8 cellular contexts compared by ENCODE assay signal in the genomic region with DNA sequence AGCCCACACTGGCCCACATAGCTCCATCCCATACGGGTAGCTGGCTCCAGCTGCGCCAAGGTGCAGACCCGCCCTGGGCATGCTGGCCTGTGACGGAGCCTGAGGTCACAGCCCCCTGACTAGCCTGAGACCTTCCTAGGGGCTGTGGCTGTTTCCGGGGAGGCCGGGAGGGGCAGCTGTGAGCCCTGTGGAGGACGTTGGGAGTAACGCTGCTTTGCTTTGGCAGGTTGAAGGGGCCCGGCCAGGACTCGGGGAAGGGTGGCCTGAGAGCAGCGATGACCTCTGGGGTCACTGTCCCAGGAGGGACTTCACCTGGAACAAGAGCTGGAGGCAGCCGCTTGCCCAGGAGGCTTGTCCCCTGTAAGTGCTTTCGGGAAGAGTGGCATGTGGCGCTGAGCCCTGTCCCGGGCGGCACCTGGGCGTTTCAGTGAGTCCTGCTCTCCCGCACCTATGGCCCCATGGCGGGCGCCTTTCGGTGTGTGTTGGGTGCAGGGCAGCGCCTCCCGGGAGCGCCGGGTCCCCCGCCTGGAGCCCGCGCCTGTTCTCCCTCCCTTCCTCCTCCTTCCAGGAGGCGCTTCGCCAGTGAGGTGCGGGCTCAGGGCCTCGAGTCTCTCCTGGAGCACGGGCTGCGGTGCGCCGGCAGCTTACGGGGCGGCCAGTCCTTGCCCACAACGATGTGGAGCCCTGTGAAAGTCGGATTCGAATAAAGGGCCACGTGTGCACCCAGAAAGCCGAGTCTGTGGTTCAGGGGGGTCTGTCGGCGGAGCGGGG. TPM values are rescaled to one million over a fixed set of nuclear protein-coding genes. Genes with fewer than 3 reads are reported as not detected.
A peak's percentile ranks its signal among the peaks of the same experiment; 100 is the strongest.
DNase-seq lines count a peak whose midpoint lies in the region; ATAC-seq and TF ChIP-seq lines count a peak whose summit lies in the region.

No MANE protein-coding gene starts in this region.

- peaks cover 7% of the 10 kb centered on the region for H3K36me3 Mint-ChIP-seq in IgD-negative memory B cell
- peaks cover 0 to 63% (median 15%) of the 10 kb centered on the region in 3 donors for H3K36me3 Mint-ChIP-seq in naive thymus-derived CD8-positive, alpha-beta T cell

- DNase-seq in AG10803 (ENCODE audit: low read depth): no peak
- DNase-seq in choroid plexus epithelial cell (ENCODE audit: low read depth): no peak
- DNase-seq in naive thymus-derived CD8-positive, alpha-beta T cell: no peak
- DNase-seq in kidney tubule cell (ENCODE audit: low spot score): no peak
- DNase-seq in occipital lobe (lab: John Stamatoyannopoulos, UW): no peak
- no peak for DNase-seq in NCI-H187 (lab: John Stamatoyannopoulos, UW)

- H3K4me3 Mint-ChIP-seq in IgD-negative memory B cell: peak overlapping the region in 3 of 4 donors; percentile 27 to 90 (median 85)
- H3K4me3 Mint-ChIP-seq in naive thymus-derived CD8-positive, alpha-beta T cell: peak overlapping the region in 9 of 10 donors; percentile 41 to 85 (median 63)

- POLR2A ChIA-PET in naive thymus-derived CD8-positive, alpha-beta T cell (lab: Charles Lee): interaction anchor here (0.6 to 3.9 kb wide), 12 partner anchors 21 to 630 kb away, joined by 3 to 43 read pairs (median 4); partner anchors contain the start of genes ABCA7 and REEP6

- no peak for ATAC-seq in naive thymus-derived CD8-positive, alpha-beta T cell
- ATAC-seq in GM18498 (IDR thresholded peaks at IDR 0.05; ENCODE audit: unreplicated experiment): no peak

- H3K27ac Mint-ChIP-seq in IgD-negative memory B cell: peak overlapping the region; percentile 39 to 95 (median 73)
- H3K27ac Mint-ChIP-seq in naive thymus-derived CD8-positive, alpha-beta T cell: peak overlapping the region; percentile 71 to 94 (median 87)

- H3K9me3 Mint-ChIP-seq in IgD-negative memory B cell: no peaks in the 10 kb centered on the region
- no peaks in the 10 kb centered on the region for H3K9me3 Mint-ChIP-seq in naive thymus-derived CD8-positive, alpha-beta T cell

- no peak for TF ChIP-seq CTCF in AG10803 (conservative IDR thresholded peaks at IDR 0.05; ENCODE audit: low read length)
- no peak for TF ChIP-seq CTCF in choroid plexus epithelial cell (conservative IDR thresholded peaks at IDR 0.05; ENCODE audit: low read depth, low read length)

- H3K4me1 Mint-ChIP-seq in IgD-negative memory B cell: peaks cover 26 to 32% (median 29%) of the 10 kb centered on the region in 3 donors
- H3K4me1 Mint-ChIP-seq in naive thymus-derived CD8-positive, alpha-beta T cell: peaks cover 28 to 59% (median 58%) of the 10 kb centered on the region in 4 donors

- H3K4me3 ChIP-seq in AG10803 (ENCODE audit: low read length) (peak overlapping the region; percentile 45), choroid plexus epithelial cell (ENCODE audit: low read depth, low read length) (peak overlapping the region; percentile 66)

- H3K27me3 Mint-ChIP-seq in IgD-negative memory B cell: no peaks in the 10 kb centered on the region
- H3K27me3 Mint-ChIP-seq in naive thymus-derived CD8-positive, alpha-beta T cell: no peaks in the 10 kb centered on the region

RNA-seq across cellular contexts. Expression of gene FAM174C, which starts 1.1 kb away (rescaled TPM):
- polyA plus RNA-seq in IgD-negative memory B cell: 115 TPM
- total RNA-seq in naive thymus-derived CD8-positive, alpha-beta T cell: 10 to 100 TPM; 46.3 to 47.5 TPM
- 100 to 1,000 TPM in 1 of 3 donors, 10 to 100 TPM in 2; 66.7 to 104 (median 95.5) TPM for polyA plus RNA-seq in naive thymus-derived CD8-positive, alpha-beta T cell
- total RNA-seq in occipital lobe: 6.7 TPM

RNA-seq across cellular contexts. Expression of gene CIRBP, which starts 5.1 kb away (rescaled TPM):
- 377 TPM for polyA plus RNA-seq in IgD-negative memory B cell
- 100 to 1,000 TPM; 565 to 579 TPM for total RNA-seq in naive thymus-derived CD8-positive, alpha-beta T cell
- polyA plus RNA-seq in naive thymus-derived CD8-positive, alpha-beta T cell: 100 to 1,000 TPM; 204 to 273 (median 262) TPM
- total RNA-seq in occipital lobe: 598 TPM

RNA-seq across cellular contexts. Expression of gene EFNA2, which starts 11.4 kb away (rescaled TPM):
- polyA plus RNA-seq in IgD-negative memory B cell: not detected
- total RNA-seq in naive thymus-derived CD8-positive, alpha-beta T cell: not detected
- polyA plus RNA-seq in naive thymus-derived CD8-positive, alpha-beta T cell: not detected
- 8.1 TPM for total RNA-seq in occipital lobe

RNA-seq across cellular contexts. Expression of gene MIDN, which starts 25.9 kb away (rescaled TPM):
- 4.8 TPM for polyA plus RNA-seq in IgD-negative memory B cell
- total RNA-seq in naive thymus-derived CD8-positive, alpha-beta T cell: 10 to 100 TPM; 31.2 to 35.4 TPM
- polyA plus RNA-seq in naive thymus-derived CD8-positive, alpha-beta T cell: 1 to 10 TPM; 1.1 to 8.2 (median 6.6) TPM
- 15.3 TPM for total RNA-seq in occipital lobe

RNA-seq across cellular contexts. Expression of gene ATP5F1D, which starts 32.7 kb away (rescaled TPM):
- polyA plus RNA-seq in IgD-negative memory B cell: 339 TPM
- 10 to 100 TPM; 83.9 to 89.0 TPM for total RNA-seq in naive thymus-derived CD8-positive, alpha-beta T cell
- polyA plus RNA-seq in naive thymus-derived CD8-positive, alpha-beta T cell: 100 to 1,000 TPM; 214 to 264 (median 262) TPM
- total RNA-seq in occipital lobe: 11.9 TPM
